ENCODE assay signal across 10 cellular contexts in the genomic region with DNA sequence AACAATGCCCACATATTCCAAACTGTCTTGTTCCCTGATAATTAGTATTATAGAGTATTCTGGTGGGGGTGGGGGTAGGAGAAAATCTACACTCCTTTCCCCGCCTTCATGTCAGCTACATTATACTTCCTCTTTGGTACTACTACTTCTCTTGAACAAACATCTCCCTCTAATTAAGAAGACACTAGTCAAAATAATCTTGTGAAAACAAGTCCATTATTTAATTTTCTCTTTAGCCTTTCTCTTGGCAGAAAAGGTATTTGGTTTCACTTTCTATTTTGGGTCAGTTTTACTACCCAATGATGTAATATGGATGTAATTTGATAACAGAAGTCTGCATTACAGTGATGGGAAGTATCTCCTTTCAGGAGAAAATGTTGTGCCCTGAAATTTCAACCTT. TPM values are rescaled to one million over a fixed set of nuclear protein-coding genes. Genes with fewer than 3 reads are reported as not detected.
DNase-seq lines count a peak whose midpoint lies in the region; ATAC-seq and TF ChIP-seq lines count a peak whose summit lies in the region.
"Had no signal": no experiment of that assay in that cellular context is flagged by ENCODE, and none has a peak within 500 bp of the region (broad histone marks: within the 10 kb centered on the region; RNA-seq: fewer than 3 reads in every experiment).

No MANE protein-coding gene starts in this region.

- H3K36me3 Mint-ChIP-seq in T-helper 2 cell treated with Interferon-gamma antibody and Interleukin-4, amounts not matched to agents 5 μg/mL and 100 μg/mL, for 36 hours (ENCODE audit: low read depth): no peaks in the 10 kb centered on the region

- no peak for DNase-seq in T-helper 2 cell treated with Interferon-gamma antibody and Interleukin-4, amounts not matched to agents 5 μg/mL and 100 μg/mL, for 36 hours (ENCODE audit: low spot score)
- DNase-seq in T-helper 2 cell (no peak), NCI-H526 treated with DMSO at 0.1 percent for 48 hours (lab: John Stamatoyannopoulos, UW) (peak; percentile 24), coronary artery (ENCODE audit: low spot score) (no peak), renal cortical epithelial cell (ENCODE audit: low read depth) (peak; percentile 38), superior temporal gyrus (ENCODE audit: extremely low spot score) (no peak), cortex of kidney (lab: John Stamatoyannopoulos, UW) (no peak), left ventricle myocardium superior (no peak)
- DNase-seq: stimulated activated CD4-positive, alpha-beta T cell treated with anti-CD3 and anti-CD28 coated beads, Interleukin-4, amount 100 ng/mL, for 24 hours had no signal

- H3K4me3 Mint-ChIP-seq in T-helper 2 cell treated with Interferon-gamma antibody and Interleukin-4, amounts not matched to agents 5 μg/mL and 100 μg/mL, for 36 hours: peak overlapping the region; percentile 57

- no peak for TF ChIP-seq CTCF in coronary artery (IDR thresholded peaks at IDR 0.05)

- no peak overlapping the region for H3K27ac ChIP-seq in coronary artery
- H3K27ac ChIP-seq: BLaER1 treated with 17β-estradiol and CSF1 and Interleukin-3, amounts not matched to agents 10 nM and 100 nM had no signal

- no peaks in the 10 kb centered on the region for H3K27me3 Mint-ChIP-seq in T-helper 2 cell treated with Interferon-gamma antibody and Interleukin-4, amounts not matched to agents 5 μg/mL and 100 μg/mL, for 36 hours (ENCODE audit: low read depth)

- peak overlapping the region; percentile 58 for H3K27ac Mint-ChIP-seq in T-helper 2 cell treated with Interferon-gamma antibody and Interleukin-4, amounts not matched to agents 5 μg/mL and 100 μg/mL, for 36 hours

- intact Hi-C loops in left ventricle myocardium superior (cut with micrococcal nuclease): no loop called here

- ATAC-seq in left ventricle myocardium superior: no peak

- peak overlapping the region; percentile 39 for H3K4me3 ChIP-seq in coronary artery
- H3K4me3 ChIP-seq: BLaER1 treated with 17β-estradiol and CSF1 and Interleukin-3, amounts not matched to agents 10 nM and 100 nM had no signal

- H3K4me1 Mint-ChIP-seq in T-helper 2 cell treated with Interferon-gamma antibody and Interleukin-4, amounts not matched to agents 5 μg/mL and 100 μg/mL, for 36 hours (ENCODE audit: low read depth): peaks cover 8% of the 10 kb centered on the region

- H3K9me3 Mint-ChIP-seq in T-helper 2 cell treated with Interferon-gamma antibody and Interleukin-4, amounts not matched to agents 5 μg/mL and 100 μg/mL, for 36 hours: peaks cover 4% of the 10 kb centered on the region

RNA-seq across cellular contexts. Expression of a gene that starts 22.5 kb away (rescaled TPM):
- total RNA-seq in renal cortical epithelial cell (not detected in 2 replicates), left ventricle myocardium superior (5.9 TPM)

Comparison
In these comparisons a context has a peak if more than half of its experiments do, and no peak if none do; other contexts are left out.
1. DNase-seq: peak in NCI-H526 treated with DMSO at 0.1 percent for 48 hours (single experiment) and renal cortical epithelial cell (single experiment); none in T-helper 2 cell treated with Interferon-gamma antibody and Interleukin-4, amounts not matched to agents 5 μg/mL and 100 μg/mL, for 36 hours (single experiment), T-helper 2 cell (0 of 5), coronary artery (single experiment), superior temporal gyrus (single experiment), cortex of kidney (single experiment) and left ventricle myocardium superior (single experiment).